Comparison of ENCODE assay signal across 20 cellular contexts in the genomic region with DNA sequence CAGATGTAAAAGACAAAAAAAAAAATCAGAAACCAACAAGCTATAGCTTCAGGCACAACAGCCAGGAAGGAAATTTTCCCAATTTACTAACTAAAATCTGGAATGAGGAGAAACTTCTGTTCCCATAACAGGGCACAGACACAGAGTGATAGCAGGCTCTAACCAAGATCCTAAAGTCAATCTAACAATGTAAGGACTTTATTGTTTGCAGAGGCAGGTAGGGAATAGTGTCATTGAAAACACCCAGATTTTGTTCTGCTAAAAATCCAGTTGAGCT.
A peak's percentile ranks its signal among the peaks of the same experiment; 100 is the strongest.
DNase-seq lines count a peak whose midpoint lies in the region; ATAC-seq, FAIRE-seq and TF ChIP-seq lines count a peak whose summit lies in the region.
"Had no signal": no experiment of that assay in that cellular context is flagged by ENCODE, and none has a peak within 500 bp of the region (broad histone marks: within the 10 kb centered on the region; RNA-seq: fewer than 3 reads in every experiment).

No MANE protein-coding gene starts in this region.

- no peaks in the 10 kb centered on the region for H3K9me2 ChIP-seq in hepatocyte (replicated peaks; ENCODE audit: insufficient read depth)

- ATAC-seq in mucosa of descending colon, result peak; percentile 46
- no peak for ATAC-seq in gastroesophageal sphincter
- ATAC-seq: HCT116 had no signal

- no peaks in the 10 kb centered on the region for H3K27me3 ChIP-seq in hepatocyte
- H3K27me3 ChIP-seq in small intestine (ENCODE audit: control insufficient read depth in 2 of 2, insufficient read depth in 2 of 2, low read length in 2 of 2), result no peaks in the 10 kb centered on the region
- H3K27me3 ChIP-seq in gastroesophageal sphincter, result no peaks in the 10 kb centered on the region
- 0 out of 2 replicates have a peak, but pooled peaks cover 6% of the 10 kb centered on the region for H3K27me3 ChIP-seq in MG63
- H3K27me3 ChIP-seq: BLaER1 had no signal

- H2AFZ ChIP-seq in hepatocyte, result no peak overlapping the region

- intact Hi-C loops in mucosa of descending colon (cut with DNase I, micrococcal nuclease), result no loop called here

- TF ChIP-seq POLR2A in gastroesophageal sphincter (IDR thresholded peaks at IDR 0.05), result no peak

- H3K4me3 ChIP-seq in hepatocyte (no peak overlapping the region), mucosa of descending colon (no peak overlapping the region), small intestine (ENCODE audit: low read depth in 1 of 2, low read length in 2 of 2) (no peak overlapping the region), gastroesophageal sphincter (no peak overlapping the region), MG63 (no peak overlapping the region)
- H3K4me3 ChIP-seq: BLaER1 had no signal

- no peak for TF ChIP-seq CTCF in hepatocyte (IDR thresholded peaks at IDR 0.05; ENCODE audit: poor library complexity)
- no peak for TF ChIP-seq CTCF in mucosa of descending colon (IDR thresholded peaks at IDR 0.05)
- no peak for TF ChIP-seq CTCF in gastroesophageal sphincter (IDR thresholded peaks at IDR 0.05)

- H3K4me2 ChIP-seq in hepatocyte, result no peak overlapping the region
- H3K4me2 ChIP-seq: BLaER1 had no signal

- TF ChIP-seq EP300 in gastroesophageal sphincter (IDR thresholded peaks at IDR 0.05), result no peak

- H3K9me3 ChIP-seq in hepatocyte (ENCODE audit: low read depth), result no peaks in the 10 kb centered on the region
- H3K9me3 ChIP-seq in mucosa of descending colon, result no peaks in the 10 kb centered on the region
- H3K9me3 ChIP-seq in small intestine (ENCODE audit: control insufficient read depth, low read depth), result no peaks in the 10 kb centered on the region
- no peaks in the 10 kb centered on the region for H3K9me3 ChIP-seq in gastroesophageal sphincter
- no peaks in the 10 kb centered on the region for H3K9me3 ChIP-seq in MG63
- H3K9me3 ChIP-seq: BLaER1 had no signal

- FAIRE-seq in small intestine (lab: Jason Lieb, UNC), result no peak
- FAIRE-seq: GM12892, GM18507 had no signal

- H3K27ac ChIP-seq in hepatocyte (peak overlapping the region; percentile 72), small intestine (ENCODE audit: low read depth in 1 of 2, low read length in 1 of 2) (peak overlapping the region; percentile 12 to 24), gastroesophageal sphincter (no peak overlapping the region)
- H3K27ac ChIP-seq: BLaER1, HL-60 had no signal

- no peaks in the 10 kb centered on the region for H3K79me2 ChIP-seq in hepatocyte

- H3K36me3 ChIP-seq in hepatocyte (replicated peaks; ENCODE audit: insufficient read depth, low read depth) (no peaks in the 10 kb centered on the region), mucosa of descending colon (ENCODE audit: low read depth) (no peaks in the 10 kb centered on the region), small intestine (ENCODE audit: control insufficient read depth in 2 of 2, insufficient read depth in 2 of 2, low read length in 2 of 2) (no peaks in the 10 kb centered on the region), gastroesophageal sphincter (no peaks in the 10 kb centered on the region), MG63 (no peaks in the 10 kb centered on the region)
- H3K36me3 ChIP-seq: BLaER1 had no signal

- no peaks in the 10 kb centered on the region for H4K20me1 ChIP-seq in hepatocyte (ENCODE audit: insufficient read depth, poor library complexity, severe bottlenecking)
- H4K20me1 ChIP-seq: BLaER1 had no signal

- DNase-seq in NCI-H345 (lab: John Stamatoyannopoulos, UW) (peak; percentile 2), NCI-H345 treated with DMSO at 0.1 percent for 48 hours (lab: John Stamatoyannopoulos, UW; ENCODE audit: unreplicated experiment) (no peak), hepatocyte (ENCODE audit: low spot score) (no peak), mucosa of descending colon (no peak), small intestine (no peak), MG63 (no peak)
- DNase-seq in NK-92 treated with Interleukin-12 subunit alpha and Interleukin-12 subunit beta, amount 100 ng/mL, for 24 hours (lab: John Stamatoyannopoulos, UW), result no peak
- DNase-seq: 8988T; CD4-positive, alpha-beta memory T cell; DMS79; GDM1; GOT3; H7; HFFc6 had no signal

- peaks cover 7% of the 10 kb centered on the region for H3K4me1 ChIP-seq in hepatocyte (ENCODE audit: insufficient read depth)
- H3K4me1 ChIP-seq in mucosa of descending colon (ENCODE audit: low read depth), result no peaks in the 10 kb centered on the region
- H3K4me1 ChIP-seq in small intestine (ENCODE audit: control insufficient read depth in 2 of 2, insufficient read depth in 1 of 2, low read depth in 1 of 2, low read length in 1 of 2), result no peaks in the 10 kb centered on the region
- H3K4me1 ChIP-seq in gastroesophageal sphincter, result peaks cover 0 to under 1% (median 0%) of the 10 kb centered on the region in 3 donors
- H3K4me1 ChIP-seq: BLaER1 had no signal

Comparison
In these comparisons a context has a peak if more than half of its experiments do, and no peak if none do; other contexts are left out.
1. H3K27ac ChIP-seq: peak in hepatocyte (single experiment) and small intestine (2 of 2); none in gastroesophageal sphincter (0 of 4).